ENCODE assay signal across 20 cellular contexts in the genomic region with DNA sequence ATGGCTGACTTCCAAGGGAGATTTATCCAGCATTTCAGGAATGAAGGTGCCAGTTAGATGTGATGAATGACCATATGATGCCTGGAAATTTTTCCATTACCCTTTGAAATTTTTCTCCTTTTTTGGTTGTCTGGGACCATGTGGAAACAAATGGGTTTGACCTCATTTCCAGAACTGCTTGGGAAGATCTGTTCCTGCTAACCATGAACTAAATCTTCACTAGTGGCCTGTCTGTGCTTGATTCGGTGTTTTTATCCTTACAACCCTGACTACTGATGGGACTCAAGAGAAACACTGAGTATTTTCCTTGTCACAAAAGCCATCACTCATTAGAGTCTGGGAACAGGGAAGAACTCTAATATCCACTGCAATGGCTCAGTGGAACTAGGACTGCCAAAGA.
DNase-seq lines count a peak whose midpoint lies in the region; ATAC-seq, FAIRE-seq and TF ChIP-seq lines count a peak whose summit lies in the region.
"Had no signal": no experiment of that assay in that cellular context is flagged by ENCODE, and none has a peak within 500 bp of the region (broad histone marks: within the 10 kb centered on the region; RNA-seq: fewer than 3 reads in every experiment).

No MANE protein-coding gene starts in this region.

- no peaks in the 10 kb centered on the region for H3K27me3 Mint-ChIP-seq in chondrocyte (ENCODE audit: low read depth)
- H3K27me3 Mint-ChIP-seq: activated CD4-positive, alpha-beta T cell treated with anti-CD3 and anti-CD28 coated beads, Interleukin-2, amount 10 ng/mL, durations not matched to agents 24 days and 14 days had no signal

- peaks cover 16% of the 10 kb centered on the region for H3K4me1 ChIP-seq in stomach smooth muscle (ENCODE audit: control insufficient read depth, insufficient read depth, low read length)
- H3K4me1 ChIP-seq in HepG2 (ENCODE audit: insufficient read depth, low read length), result no peaks in the 10 kb centered on the region
- H3K4me1 ChIP-seq: parathyroid adenoma had no signal

- H3K79me2 ChIP-seq in HepG2 (ENCODE audit: insufficient read depth, low read length), result no peaks in the 10 kb centered on the region
- H3K79me2 ChIP-seq: parathyroid adenoma had no signal

- peaks cover 1% of the 10 kb centered on the region for H3K36me3 Mint-ChIP-seq in chondrocyte (ENCODE audit: low read depth)
- H3K36me3 Mint-ChIP-seq: CD8-positive, alpha-beta memory T cell; natural killer cell had no signal

- no peak overlapping the region for H3K9ac ChIP-seq in stomach smooth muscle (ENCODE audit: low read length in 2 of 2)
- no peak overlapping the region for H3K9ac ChIP-seq in HepG2 (ENCODE audit: insufficient read depth, low read depth, low read length)
- H3K9ac ChIP-seq: parathyroid adenoma had no signal

- in situ Hi-C loops in G401 (cut with HindIII; ENCODE audit: low sequenced_read_pairs), result no loop called here
- in situ Hi-C loops in HepG2 (cut with HindIII; ENCODE audit: extremely low pct_ligation_motif_present, low pct_unique_long_range_greater_than_20kb), result no loop called here

- TF ChIP-seq CTCF in chondrocyte (IDR thresholded peaks at IDR 0.05) (no peak), HepG2 (CRISPR knock-in tag; IDR thresholded peaks at IDR 0.05) (no peak), GM20000 (IDR thresholded peaks at IDR 0.05; ENCODE audit: extremely low read depth, missing control alignments) (no peak)

- H3K36me3 ChIP-seq in stomach smooth muscle (ENCODE audit: control insufficient read depth in 2 of 2, insufficient read depth in 2 of 2, low read length in 2 of 2), result no peaks in the 10 kb centered on the region
- no peaks in the 10 kb centered on the region for H3K36me3 ChIP-seq in HepG2 (replicated peaks in 1 of 2; ENCODE audit: control insufficient read depth in 1 of 2, insufficient read depth in 2 of 2, low read length in 2 of 2)

- POLR2A ChIA-PET in HepG2 (lab: Yijun Ruan, JAX), result no interaction called here

- H3K4me2 ChIP-seq in HepG2 (ENCODE audit: low read depth, low read length), result no peak overlapping the region

- WGBS in HepG2 (ENCODE audit: low lambda C conversion rate), result 0% methylated on average over 1 of the region's 1 CpG

- no TSS peak for BruUV-seq in HepG2 (replicated peaks; lab: Mats Ljungman, UMichigan)

- no peak for TF ChIP-seq RAD21 in HepG2 (CRISPR knock-in tag; IDR thresholded peaks at IDR 0.05)

- H3K4me3 Mint-ChIP-seq in chondrocyte (ENCODE audit: unreplicated experiment), result no peak overlapping the region
- H3K4me3 Mint-ChIP-seq: activated CD4-positive, alpha-beta T cell treated with anti-CD3 and anti-CD28 coated beads, Interleukin-2, amount 10 ng/mL, durations not matched to agents 24 days and 14 days; CD8-positive, alpha-beta memory T cell; natural killer cell had no signal

- FAIRE-seq in HepG2 (lab: Jason Lieb, UNC), result no peak

- H3K27ac Mint-ChIP-seq in chondrocyte (ENCODE audit: unreplicated experiment), result peak overlapping the region; percentile 81
- H3K27ac Mint-ChIP-seq: activated CD4-positive, alpha-beta T cell treated with anti-CD3 and anti-CD28 coated beads, Interleukin-2, amount 10 ng/mL, durations not matched to agents 24 days and 14 days; activated T-helper 2 cell treated with anti-CD3 and anti-CD28 coated beads, Interferon-gamma antibody, Interleukin-2, Interleukin-4, amounts not matched to agents 10 μg/mL and 5 μg/mL and 100 μg/mL, durations not matched to agents 14 hours and 24 hours and 36 hours; CD8-positive, alpha-beta memory T cell; natural killer cell had no signal

- H3K9me3 ChIP-seq in stomach smooth muscle (ENCODE audit: control insufficient read depth in 2 of 2, low read length in 2 of 2) (no peaks in the 10 kb centered on the region), HepG2 (ENCODE audit: low read length) (no peaks in the 10 kb centered on the region)

- no peaks in the 10 kb centered on the region for H4K20me1 ChIP-seq in HepG2 (ENCODE audit: insufficient read depth, low read length)

- no peak for TF ChIP-seq POLR2A in HepG2 (IDR thresholded peaks at IDR 0.05; ENCODE audit: insufficient read depth in 1 of 2, low read depth in 2 of 2, low read length in 2 of 2)

- H3K27me3 ChIP-seq in stomach smooth muscle (ENCODE audit: control insufficient read depth in 1 of 2, insufficient read depth in 2 of 2, low read length in 2 of 2) (no peaks in the 10 kb centered on the region), HepG2 (ENCODE audit: control insufficient read depth in 1 of 2, insufficient read depth in 2 of 2, low read length in 2 of 2) (no peaks in the 10 kb centered on the region)

- CTCF ChIA-PET in HepG2 (lab: Yijun Ruan, JAX; ENCODE audit: low intra/inter-chr PET ratio, low total read pairs), result no interaction called here

- intact Hi-C loops in HepG2 (cut with micrococcal nuclease; ENCODE audit: unreplicated experiment), result no loop called here

- peak overlapping the region; percentile 63 for H3K27ac ChIP-seq in stomach smooth muscle (ENCODE audit: low read length)
- H3K27ac ChIP-seq in HepG2 (ENCODE audit: extremely low read length, insufficient read depth, low read length), result no peak overlapping the region
- H3K27ac ChIP-seq: parathyroid adenoma, skin epidermis had no signal

- H3K4me1 Mint-ChIP-seq in chondrocyte (ENCODE audit: low read depth), result peaks cover 76% of the 10 kb centered on the region
- H3K4me1 Mint-ChIP-seq: activated CD4-positive, alpha-beta T cell treated with anti-CD3 and anti-CD28 coated beads, Interleukin-2, amount 10 ng/mL, durations not matched to agents 24 days and 14 days; CD8-positive, alpha-beta memory T cell; natural killer cell had no signal

- peak overlapping the region in 1 of 2 donors; percentile 3 for H3K4me3 ChIP-seq in stomach smooth muscle (ENCODE audit: low read length in 2 of 2)
- H3K4me3 ChIP-seq in HepG2 (replicated peaks in 1 of 3; ENCODE audit: insufficient read depth in 1 of 3, low read depth in 2 of 3, low read length in 3 of 3), result no peak overlapping the region
- H3K4me3 ChIP-seq: skin epidermis had no signal

- peaks cover 3% of the 10 kb centered on the region for H3K9me3 Mint-ChIP-seq in chondrocyte (ENCODE audit: low read depth)
- H3K9me3 Mint-ChIP-seq: activated CD4-positive, alpha-beta T cell treated with anti-CD3 and anti-CD28 coated beads, Interleukin-2, amount 10 ng/mL, durations not matched to agents 24 days and 14 days; activated T-helper 2 cell treated with anti-CD3 and anti-CD28 coated beads, Interferon-gamma antibody, Interleukin-2, Interleukin-4, amounts not matched to agents 10 μg/mL and 5 μg/mL and 100 μg/mL, durations not matched to agents 14 hours and 24 hours and 36 hours; CD8-positive, alpha-beta memory T cell; natural killer cell had no signal

- DNase-seq in G401 (ENCODE audit: low spot score) (peak; percentile 82), chondrocyte (ENCODE audit: low spot score) (no peak), kidney glomerular epithelial cell (lab: John Stamatoyannopoulos, UW) (peak; percentile 67), HepG2 (ENCODE audit: low spot score) (no peak), activated gamma-delta T cell (lab: John Stamatoyannopoulos, UW) (no peak), T-helper 1 cell (no peak), GM20000 (ENCODE audit: low spot score) (no peak)
- DNase-seq: activated CD4-positive, alpha-beta T cell treated with anti-CD3 and anti-CD28 coated beads, Interleukin-2, amount 10 ng/mL, durations not matched to agents 24 days and 14 days; CD8-positive, alpha-beta memory T cell; DND-41; KBM-7; mammary epithelial cell; natural killer cell; NCI-H187 treated with DMSO at 0.1 percent for 48 hours; NCI-H446; stimulated activated CD4-positive, alpha-beta T cell treated with anti-CD3 and anti-CD28 coated beads, Interleukin-2, amount 100 ng/mL, for 48 hours had no signal

- no peak for ATAC-seq in HepG2
- ATAC-seq: natural killer cell had no signal

- no peak for TF ChIP-seq EP300 in HepG2 (IDR thresholded peaks at IDR 0.05; ENCODE audit: low read depth in 2 of 2, low read length in 2 of 2)
- no peak for TF ChIP-seq EP300 in HepG2 (CRISPR knock-in tag; IDR thresholded peaks at IDR 0.05; ENCODE audit: borderline replicate concordance)

- no peak overlapping the region for H2AFZ ChIP-seq in HepG2 (ENCODE audit: low read length)

TF ChIP-seq in HepG2, 621 proteins besides CTCF, POLR2A, EP300 and RAD21 (continues in another document):
- TF ChIP-seq, protein P1, sequence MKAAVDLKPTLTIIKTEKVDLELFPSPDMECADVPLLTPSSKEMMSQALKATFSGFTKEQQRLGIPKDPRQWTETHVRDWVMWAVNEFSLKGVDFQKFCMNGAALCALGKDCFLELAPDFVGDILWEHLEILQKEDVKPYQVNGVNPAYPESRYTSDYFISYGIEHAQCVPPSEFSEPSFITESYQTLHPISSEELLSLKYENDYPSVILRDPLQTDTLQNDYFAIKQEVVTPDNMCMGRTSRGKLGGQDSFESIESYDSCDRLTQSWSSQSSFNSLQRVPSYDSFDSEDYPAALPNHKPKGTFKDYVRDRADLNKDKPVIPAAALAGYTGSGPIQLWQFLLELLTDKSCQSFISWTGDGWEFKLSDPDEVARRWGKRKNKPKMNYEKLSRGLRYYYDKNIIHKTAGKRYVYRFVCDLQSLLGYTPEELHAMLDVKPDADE (CRISPR knock-in tag; IDR thresholded peaks at IDR 0.05), result no peak
- TF ChIP-seq RARG (CRISPR knock-in tag; IDR thresholded peaks at IDR 0.05; ENCODE audit: low read depth), result no peak
- TF ChIP-seq, protein P2, sequence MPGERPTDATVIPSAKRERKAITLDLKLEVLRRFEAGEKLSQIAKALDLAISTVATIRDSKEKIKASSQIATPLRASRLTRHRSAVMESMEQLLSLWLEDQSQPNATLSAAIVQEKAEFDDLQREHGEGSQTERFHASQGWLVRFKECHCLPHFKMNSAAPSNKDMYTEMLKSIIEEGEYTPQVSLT (CRISPR knock-in tag; IDR thresholded peaks at IDR 0.05; ENCODE audit: borderline replicate concordance, low read depth), result no peak
- no peak for TF ChIP-seq FOXM1 (CRISPR knock-in tag; IDR thresholded peaks at IDR 0.05)
- no peak for TF ChIP-seq AGO2 (optimal IDR thresholded peaks at IDR 0.05; ENCODE audit: low read depth, low read length)
- TF ChIP-seq, protein P3, sequence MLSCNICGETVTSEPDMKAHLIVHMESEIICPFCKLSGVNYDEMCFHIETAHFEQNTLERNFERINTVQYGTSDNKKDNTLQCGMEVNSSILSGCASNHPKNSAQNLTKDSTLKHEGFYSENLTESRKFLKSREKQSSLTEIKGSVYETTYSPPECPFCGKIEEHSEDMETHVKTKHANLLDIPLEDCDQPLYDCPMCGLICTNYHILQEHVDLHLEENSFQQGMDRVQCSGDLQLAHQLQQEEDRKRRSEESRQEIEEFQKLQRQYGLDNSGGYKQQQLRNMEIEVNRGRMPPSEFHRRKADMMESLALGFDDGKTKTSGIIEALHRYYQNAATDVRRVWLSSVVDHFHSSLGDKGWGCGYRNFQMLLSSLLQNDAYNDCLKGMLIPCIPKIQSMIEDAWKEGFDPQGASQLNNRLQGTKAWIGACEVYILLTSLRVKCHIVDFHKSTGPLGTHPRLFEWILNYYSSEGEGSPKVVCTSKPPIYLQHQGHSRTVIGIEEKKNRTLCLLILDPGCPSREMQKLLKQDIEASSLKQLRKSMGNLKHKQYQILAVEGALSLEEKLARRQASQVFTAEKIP (CRISPR knock-in tag; IDR thresholded peaks at IDR 0.05; ENCODE audit: borderline replicate concordance), result no peak
- TF ChIP-seq ZFP36L1 (CRISPR knock-in tag; IDR thresholded peaks at IDR 0.05), result no peak
- no peak for TF ChIP-seq SAP130 (CRISPR knock-in tag; IDR thresholded peaks at IDR 0.05; ENCODE audit: low read depth)
- TF ChIP-seq TRIM24 (CRISPR knock-in tag; IDR thresholded peaks at IDR 0.05), result no peak

Comparison
In these comparisons a context has a peak if more than half of its experiments do, and no peak if none do; other contexts are left out.
1. DNase-seq: peak in G401 (single experiment) and kidney glomerular epithelial cell (single experiment); none in chondrocyte (single experiment), HepG2 (single experiment), activated gamma-delta T cell (single experiment), T-helper 1 cell (0 of 5) and GM20000 (single experiment).